ENCODE assay signal across 29 cellular contexts in genomic region chr15:38857814-38858213, GRCh38.
"Had no signal": no experiment of that assay in that cellular context is flagged by ENCODE, and none has a peak within 500 bp of the region (broad histone marks: within the 10 kb centered on the region; RNA-seq: fewer than 3 reads in every experiment).

No MANE protein-coding gene starts in this region.

- DNase-seq: naive thymus-derived CD4-positive, alpha-beta T cell; natural killer cell; nucleus accumbens; ovary; posterior cingulate gyrus; psoas muscle; right cardiac atrium; right lobe of liver; sigmoid colon; small intestine; stimulated activated CD4-positive, alpha-beta T cell treated with anti-CD3 and anti-CD28 coated beads, Interleukin-15, amount 100 ng/mL, for 24 hours; stimulated activated CD4-positive, alpha-beta T cell treated with anti-CD3 and anti-CD28 coated beads, Interleukin-2, amount 100 ng/mL, for 24 hours; stimulated activated CD4-positive, alpha-beta T cell treated with anti-CD3 and anti-CD28 coated beads, Interleukin-2, amount 100 ng/mL, for 48 hours; stimulated activated CD4-positive, alpha-beta T cell treated with anti-CD3 and anti-CD28 coated beads, Interleukin-4, amount 100 ng/mL, for 24 hours; stimulated activated naive B cell treated with anti-CD40 and anti-IgM and Interleukin-4, amounts not matched to agents 10 μg/mL and 1 μg/mL and 100 μg/mL, for 72 hours; stimulated activated naive CD4-positive, alpha-beta T cell treated with Interleukin-2 at 50 U/mL for 16 hours; stomach; thyroid gland; upper lobe of right lung; uterus had no signal

- H3K27ac ChIP-seq: neutrophil, ovary, parathyroid adenoma, psoas muscle, right lobe of liver, sigmoid colon, stomach, thoracic aorta, thyroid gland, tibial nerve, upper lobe of right lung, uterus had no signal

- H3K4me3 Mint-ChIP-seq: naive thymus-derived CD4-positive, alpha-beta T cell; natural killer cell; nephron; stimulated activated effector memory CD8-positive, alpha-beta T cell treated with anti-CD3 and anti-CD28 coated beads, Interleukin-12 subunit alpha, Interleukin-12 subunit beta, amount 100 ng/mL, for 72 hours; stimulated activated naive B cell treated with anti-CD40 and anti-IgM and Interleukin-4, amounts not matched to agents 10 μg/mL and 1 μg/mL and 100 μg/mL, for 72 hours; stimulated activated naive CD8-positive, alpha-beta T cell treated with anti-CD3 and anti-CD28 coated beads, Interleukin-15, Interleukin-2, amounts not matched to agents 100 ng/mL and 50 ng/mL, for 24 hours; type B pancreatic cell had no signal

- H3K36me3 Mint-ChIP-seq: naive thymus-derived CD4-positive, alpha-beta T cell; natural killer cell; stimulated activated effector memory CD8-positive, alpha-beta T cell treated with anti-CD3 and anti-CD28 coated beads, Interleukin-12 subunit alpha, Interleukin-12 subunit beta, amount 100 ng/mL, for 72 hours; stimulated activated naive B cell treated with anti-CD40 and anti-IgM and Interleukin-4, amounts not matched to agents 10 μg/mL and 1 μg/mL and 100 μg/mL, for 72 hours; type B pancreatic cell had no signal

- H3K36me3 ChIP-seq: neutrophil, ovary, right lobe of liver, sigmoid colon, stomach, thoracic aorta, thyroid gland, tibial nerve, upper lobe of right lung, uterus had no signal

- H3K4me1 ChIP-seq: parathyroid adenoma, psoas muscle, right lobe of liver, sigmoid colon, stomach, thyroid gland, upper lobe of right lung, uterus had no signal

- H2AFZ ChIP-seq: parathyroid adenoma had no signal

- H3K9ac ChIP-seq: parathyroid adenoma had no signal

- FAIRE-seq: small intestine had no signal

- H3K9me3 Mint-ChIP-seq: naive thymus-derived CD4-positive, alpha-beta T cell; natural killer cell; nephron; stimulated activated effector memory CD8-positive, alpha-beta T cell treated with anti-CD3 and anti-CD28 coated beads, Interleukin-12 subunit alpha, Interleukin-12 subunit beta, amount 100 ng/mL, for 72 hours; stimulated activated naive B cell treated with anti-CD40 and anti-IgM and Interleukin-4, amounts not matched to agents 10 μg/mL and 1 μg/mL and 100 μg/mL, for 72 hours; stimulated activated naive CD8-positive, alpha-beta T cell treated with anti-CD3 and anti-CD28 coated beads, Interleukin-15, Interleukin-2, amounts not matched to agents 100 ng/mL and 50 ng/mL, for 24 hours; type B pancreatic cell had no signal

- H3K27ac Mint-ChIP-seq: naive thymus-derived CD4-positive, alpha-beta T cell; natural killer cell; nephron; progenitor cell of endocrine pancreas; stimulated activated effector memory CD8-positive, alpha-beta T cell treated with anti-CD3 and anti-CD28 coated beads, Interleukin-12 subunit alpha, Interleukin-12 subunit beta, amount 100 ng/mL, for 72 hours; stimulated activated naive B cell treated with anti-CD40 and anti-IgM and Interleukin-4, amounts not matched to agents 10 μg/mL and 1 μg/mL and 100 μg/mL, for 72 hours; stimulated activated naive CD8-positive, alpha-beta T cell treated with anti-CD3 and anti-CD28 coated beads, Interleukin-15, Interleukin-2, amounts not matched to agents 100 ng/mL and 50 ng/mL, for 24 hours; type B pancreatic cell had no signal

- H3K79me2 ChIP-seq: parathyroid adenoma had no signal

- H3K9me3 ChIP-seq: neutrophil, ovary, psoas muscle, right lobe of liver, sigmoid colon, stomach, thoracic aorta, thyroid gland, tibial nerve, upper lobe of right lung, uterus had no signal

- H3K4me1 Mint-ChIP-seq: natural killer cell; nephron; stimulated activated effector memory CD8-positive, alpha-beta T cell treated with anti-CD3 and anti-CD28 coated beads, Interleukin-12 subunit alpha, Interleukin-12 subunit beta, amount 100 ng/mL, for 72 hours; stimulated activated naive B cell treated with anti-CD40 and anti-IgM and Interleukin-4, amounts not matched to agents 10 μg/mL and 1 μg/mL and 100 μg/mL, for 72 hours had no signal

- ATAC-seq: naive thymus-derived CD4-positive, alpha-beta T cell; natural killer cell; psoas muscle; right cardiac atrium; right lobe of liver; stimulated activated effector memory CD8-positive, alpha-beta T cell treated with anti-CD3 and anti-CD28 coated beads, Interleukin-12 subunit alpha, Interleukin-12 subunit beta, amount 100 ng/mL, for 72 hours; stimulated activated naive B cell treated with anti-CD40 and anti-IgM and Interleukin-4, amounts not matched to agents 10 μg/mL and 1 μg/mL and 100 μg/mL, for 72 hours; upper lobe of right lung had no signal

- H3K4me3 ChIP-seq: ovary, psoas muscle, right lobe of liver, sigmoid colon, stomach, thoracic aorta, thyroid gland, tibial nerve, upper lobe of right lung, uterus had no signal

- H3K27me3 Mint-ChIP-seq: stimulated activated naive B cell treated with anti-CD40 and anti-IgM and Interleukin-4, amounts not matched to agents 10 μg/mL and 1 μg/mL and 100 μg/mL, for 72 hours had no signal

- H3K27me3 ChIP-seq: ovary, right lobe of liver, sigmoid colon, stomach, thyroid gland, tibial nerve, upper lobe of right lung, uterus had no signal
